ENCODE assay signal across 1 cellular context in genomic region chr14:103746706-103747105, GRCh38.
TF ChIP-seq lines count a peak whose summit lies in the region.

No MANE protein-coding gene starts in this region.

TF ChIP-seq in H1, 55 proteins besides CTCF, POLR2A, EP300 and RAD21:
- TF ChIP-seq SRF (IDR thresholded peaks at IDR 0.05; ENCODE audit: low read depth, low read length), result no peak
- TF ChIP-seq TAF1 (IDR thresholded peaks at IDR 0.05; ENCODE audit: low read depth, low read length), result no peak
- TF ChIP-seq CHD1 (IDR thresholded peaks at IDR 0.05; ENCODE audit: low read depth, low read length), result no peak
- no peak for TF ChIP-seq BACH1 (IDR thresholded peaks at IDR 0.05; ENCODE audit: low read length)
TF ChIP-seq in H1: peak in this region for 0.
